Comparison of ENCODE assay signal across 8 cellular contexts in genomic region chr1:116853680-116854191, GRCh38. TPM values are rescaled to one million over a fixed set of nuclear protein-coding genes. Genes with fewer than 3 reads are reported as not detected.
DNase-seq lines count a peak whose midpoint lies in the region; ATAC-seq lines count a peak whose summit lies in the region.

No MANE protein-coding gene starts in this region.

- no peak overlapping the region for H3K4me3 ChIP-seq in skeletal muscle satellite cell (ENCODE audit: low read length)

- DNase-seq in COR-L47 (lab: John Stamatoyannopoulos, UW) (peak; percentile 87), HuH-7 (ENCODE audit: low spot score) (peak; percentile 65), SK-N-DZ (ENCODE audit: low spot score) (peak; percentile 18), foreskin melanocyte (peak; percentile 25), NCI-H187 (lab: John Stamatoyannopoulos, UW) (no peak)
- DNase-seq in effector CD8-positive, alpha-beta T cell (lab: John Stamatoyannopoulos, UW) = no peak

- ATAC-seq in HG03159 (IDR thresholded peaks at IDR 0.05; ENCODE audit: unreplicated experiment) = no peak

- peaks cover 59% of the 10 kb centered on the region for H3K4me1 ChIP-seq in skeletal muscle satellite cell (ENCODE audit: control insufficient read depth, insufficient read depth, low read length)

- no peaks in the 10 kb centered on the region for H3K27me3 ChIP-seq in skeletal muscle satellite cell (ENCODE audit: control insufficient read depth, insufficient read depth, low read length)

- no peak overlapping the region for H3K9ac ChIP-seq in skeletal muscle satellite cell (ENCODE audit: low read depth, low read length)

- no peaks in the 10 kb centered on the region for H3K9me3 ChIP-seq in skeletal muscle satellite cell (replicated peaks; ENCODE audit: low read length)

- H3K36me3 ChIP-seq in skeletal muscle satellite cell (ENCODE audit: insufficient read depth, low read length) = no peaks in the 10 kb centered on the region

- peak overlapping the region; percentile 69 for H3K4me2 ChIP-seq in skeletal muscle satellite cell (ENCODE audit: low read length)

RNA-seq across cellular contexts. Expression of gene PTGFRN, which starts 56.0 kb away (rescaled TPM):
- polyA plus RNA-seq in SK-N-DZ (2014; cell fraction: cytosol; rRNA removed) = 21.3 and 21.8 TPM in 2 replicates
- 8.0 and 17.1 TPM in 2 replicates for polyA plus RNA-seq in SK-N-DZ (2014; cell fraction: nucleus; rRNA removed)
- total RNA-seq in skeletal muscle satellite cell (2012; rRNA removed) = 26.9 and 32.4 TPM in 2 replicates

Comparison
In these comparisons a context has a peak if more than half of its experiments do, and no peak if none do; other contexts are left out.
1. DNase-seq: peak in COR-L47 (single experiment), HuH-7 (single experiment), SK-N-DZ (single experiment) and foreskin melanocyte (single experiment); none in NCI-H187 (0 of 2) and effector CD8-positive, alpha-beta T cell (single experiment).